In genomic region chr4:21768349-21769310, GRCh38 we compare ENCODE assay signal across 8 cellular contexts.
A peak's percentile ranks its signal among the peaks of the same experiment; 100 is the strongest.
DNase-seq lines count a peak whose midpoint lies in the region; ATAC-seq, FAIRE-seq and TF ChIP-seq lines count a peak whose summit lies in the region.

No MANE protein-coding gene starts in this region.

- peaks cover 23% of the 10 kb centered on the region for H3K27me3 Mint-ChIP-seq in neural crest cell (ENCODE audit: low read depth)

- peaks cover 5% of the 10 kb centered on the region for H3K9me3 Mint-ChIP-seq in neural crest cell

- no peak overlapping the region for H2BK12ac ChIP-seq in H1 (ENCODE audit: low read depth, low read length)

- POLR2A ChIA-PET in AG04450 (lab: Yijun Ruan, JAX), result no interaction called here
- POLR2A ChIA-PET in H1 (lab: Charles Lee; ENCODE audit: partially characterized antibody), result no interaction called here

- no peak for DNase-seq in AG04450 (ENCODE audit: low read depth, low spot score)
- DNase-seq in NT2/D1 (ENCODE audit: low read depth, low spot score), result peak; percentile 43
- no peak for DNase-seq in H1 (ENCODE audit: low read depth in 1 of 2, low spot score in 2 of 2)
- peak; percentile 28 for DNase-seq in neural crest cell (ENCODE audit: low read depth, low spot score)
- no peak for DNase-seq in stimulated activated CD4-positive, alpha-beta T cell treated with anti-CD3 and anti-CD28 coated beads, Interleukin-4, amount 100 ng/mL, for 1 hour

- H4K8ac ChIP-seq in H1 (ENCODE audit: extremely low read depth, insufficient read depth, low read length), result no peak overlapping the region

- no peak overlapping the region for H2BK15ac ChIP-seq in H1 (ENCODE audit: low read length)

- no peak overlapping the region for H2AFZ ChIP-seq in H1 (ENCODE audit: low read length)

- no peak for FAIRE-seq in H1 (lab: Jason Lieb, UNC)

- H3K36me3 Mint-ChIP-seq in neural crest cell (ENCODE audit: low read depth), result no peaks in the 10 kb centered on the region

- H3K9ac ChIP-seq in NT2/D1 (ENCODE audit: insufficient read length, low read depth) (no peak overlapping the region), H1 (replicated peaks in 1 of 4; ENCODE audit: extremely low read depth in 1 of 4, low read depth in 3 of 4, low read length in 3 of 4) (no peak overlapping the region)

- no peak for TF ChIP-seq POLR2A in H1 (IDR thresholded peaks at IDR 0.05; ENCODE audit: control extremely low read depth in 1 of 2, low read depth in 2 of 2, low read length in 2 of 2)

- no peaks in the 10 kb centered on the region for H3K4me1 ChIP-seq in NT2/D1 (ENCODE audit: insufficient read depth, insufficient read length)
- H3K4me1 ChIP-seq in H1 (replicated peaks in 1 of 4; ENCODE audit: control insufficient read depth in 3 of 4, insufficient read depth in 4 of 4, low read length in 3 of 4), result peaks cover 0 to 4% (median 0%) of the 10 kb centered on the region in 4 experiments; a peak in 2 of 7 replicates

- H3K56ac ChIP-seq in H1 (replicated peaks; ENCODE audit: insufficient read length, low read depth, low read length), result no peak overlapping the region

- H3K27ac Mint-ChIP-seq in neural crest cell (ENCODE audit: unreplicated experiment), result no peak overlapping the region

- no peak overlapping the region for H3K4me2 ChIP-seq in H1 (ENCODE audit: insufficient read depth in 1 of 2, low read depth in 2 of 2, low read length in 2 of 2)

- no peaks in the 10 kb centered on the region for H3K27me3 ChIP-seq in AG04450 (ENCODE audit: control insufficient read depth, insufficient read depth, low read length)
- no peaks in the 10 kb centered on the region for H3K27me3 ChIP-seq in NT2/D1 (ENCODE audit: insufficient read depth, insufficient read length)
- no peaks in the 10 kb centered on the region for H3K27me3 ChIP-seq in H1 (replicated peaks in 1 of 4; ENCODE audit: control insufficient read depth in 3 of 4, extremely low read depth in 1 of 4, insufficient read depth in 3 of 4, low read length in 3 of 4)

- H3K9me3 ChIP-seq in AG04450 (ENCODE audit: control insufficient read depth, insufficient read depth, low read length) (no peaks in the 10 kb centered on the region), NT2/D1 (ENCODE audit: insufficient read depth, low read length) (no peaks in the 10 kb centered on the region), H1 (ENCODE audit: insufficient read depth in 2 of 2, low read depth in 1 of 2, low read length in 1 of 2) (no peaks in the 10 kb centered on the region)

- H2BK120ac ChIP-seq in H1 (replicated peaks; ENCODE audit: low read depth, low read length), result no peak overlapping the region

- H3K36me3 ChIP-seq in NT2/D1 (ENCODE audit: insufficient read depth, insufficient read length, low read length) (no peaks in the 10 kb centered on the region), H1 (ENCODE audit: control insufficient read depth in 2 of 4, insufficient read depth in 4 of 4, low read length in 3 of 4) (no peaks in the 10 kb centered on the region)

- no peak overlapping the region for H4K5ac ChIP-seq in H1 (ENCODE audit: insufficient read length, low read depth, low read length)

- no peak overlapping the region for H3K14ac ChIP-seq in H1 (ENCODE audit: insufficient read length)

- H3K4me1 Mint-ChIP-seq in neural crest cell, result peaks cover 4% of the 10 kb centered on the region

- no peak overlapping the region for H3K27ac ChIP-seq in AG04450 (ENCODE audit: low read depth, low read length)
- H3K27ac ChIP-seq in H1 (ENCODE audit: low read depth, low read length), result no peak overlapping the region

- H3K4me3 ChIP-seq in AG04450 (ENCODE audit: low read depth, low read length) (no peak overlapping the region), NT2/D1 (ENCODE audit: insufficient read length, low read depth) (no peak overlapping the region), H1 (ENCODE audit: extremely low read depth in 1 of 4, insufficient read depth in 2 of 4, low read depth in 3 of 4, low read length in 4 of 4) (no peak overlapping the region)

- no peak overlapping the region for H2AK5ac ChIP-seq in H1 (ENCODE audit: low read depth, low read length)

- no peaks in the 10 kb centered on the region for H4K20me1 ChIP-seq in H1 (replicated peaks in 1 of 2; ENCODE audit: control insufficient read depth in 1 of 2, insufficient read depth in 2 of 2, low read length in 2 of 2)

- peak; percentile 89 to 94 for TF ChIP-seq RAD21 in H1 (IDR thresholded peaks at IDR 0.05 in 1 of 2, conservative IDR thresholded peaks at IDR 0.05 in 1 of 2; ENCODE audit: low read depth in 2 of 2, low read length in 2 of 2)

- H3K79me2 ChIP-seq in H1 (ENCODE audit: control insufficient read depth in 1 of 2, insufficient read depth in 2 of 2, low read length in 2 of 2), result no peaks in the 10 kb centered on the region

- H3K4ac ChIP-seq in H1 (replicated peaks; ENCODE audit: insufficient read length, low read depth, low read length), result no peak overlapping the region

- TF ChIP-seq EP300 in H1 (IDR thresholded peaks at IDR 0.05; ENCODE audit: borderline replicate concordance in 1 of 2, low read depth in 2 of 2, low read length in 2 of 2), result no peak

- TF ChIP-seq CTCF in AG04450 (IDR thresholded peaks at IDR 0.05; ENCODE audit: low read depth, low read length) (peak; percentile 86), GM12873 (IDR thresholded peaks at IDR 0.05; ENCODE audit: insufficient read depth, low read depth, low read length, missing control alignments) (peak; percentile 61), H1 (IDR thresholded peaks at IDR 0.05; ENCODE audit: control extremely low read depth in 1 of 3, insufficient read depth in 1 of 3, low read depth in 1 of 3, low read length in 3 of 3) (peak in 2 of 3 experiments; percentile 50 to 70; a peak in 2 of 4 replicates), neural crest cell (conservative IDR thresholded peaks at IDR 0.05) (peak; percentile 93)

- no peak overlapping the region for H3K23ac ChIP-seq in H1 (ENCODE audit: insufficient read length)

- WGBS in H1 (ENCODE audit: extremely low coverage in 1 of 2, insufficient coverage in 1 of 2, insufficient read length in 1 of 2, insufficient replicate concordance in 2 of 2, low coverage in 1 of 2, low lambda C conversion rate in 2 of 2, missing lambda C conversion rate in 1 of 2), 2 experiments, result 52% methylated on average over 6 of the region's 6 CpGs; no CpG with 5 or more reads in 1 of the 2 experiments

- no peaks in the 10 kb centered on the region for H3K23me2 ChIP-seq in H1 (ENCODE audit: low read depth, low read length)

- CTCF ChIA-PET in AG04450 (lab: Charles Lee) (interaction anchor here (0.9 to 3.8 kb wide), 15 partner anchors 11 to 1043 kb away, joined by 3 to 93 read pairs (median 4); no protein-coding TSS in a partner anchor), H1 (lab: Charles Lee; ENCODE audit: partially characterized antibody) (interaction anchor here (0.6 to 11.8 kb wide), 21 partner anchors 16 to 620 kb away, joined by 3 to 341 read pairs (median 3); no protein-coding TSS in a partner anchor)

- no peak overlapping the region for H4K91ac ChIP-seq in H1 (replicated peaks; ENCODE audit: insufficient read length, low read length)

- no peak overlapping the region for H3K18ac ChIP-seq in H1 (ENCODE audit: extremely low read depth, low read length)

- no peak overlapping the region for H2BK5ac ChIP-seq in H1 (ENCODE audit: low read depth, low read length)

- H3K79me1 ChIP-seq in H1 (ENCODE audit: low read depth, low read length), result no peaks in the 10 kb centered on the region

- H3K4me3 Mint-ChIP-seq in neural crest cell, result no peak overlapping the region

- ATAC-seq in HG03342 (IDR thresholded peaks at IDR 0.05; ENCODE audit: unreplicated experiment) (peak; percentile 58), HG03280 (IDR thresholded peaks at IDR 0.05; ENCODE audit: unreplicated experiment) (no peak)

- no peak overlapping the region for H2BK20ac ChIP-seq in H1 (ENCODE audit: low read length)

TF ChIP-seq in H1, 55 proteins besides CTCF, POLR2A, EP300 and RAD21:
- TF ChIP-seq SP1 (IDR thresholded peaks at IDR 0.05; ENCODE audit: low read depth, low read length) (no peak), CBX5 (IDR thresholded peaks at IDR 0.05; ENCODE audit: low read depth, low read length) (no peak), RNF2 (IDR thresholded peaks at IDR 0.05; ENCODE audit: borderline replicate concordance, low read depth, low read length, missing control alignments, poor library complexity, severe bottlenecking) (no peak), POLR2AphosphoS5 (IDR thresholded peaks at IDR 0.05; ENCODE audit: low read depth, low read length) (no peak), JUN (IDR thresholded peaks at IDR 0.05; ENCODE audit: low read depth, low read length) (no peak), RFX5 (IDR thresholded peaks at IDR 0.05; ENCODE audit: borderline replicate concordance, low read depth, low read length) (no peak), BRCA1 (IDR thresholded peaks at IDR 0.05; ENCODE audit: low read depth, low read length) (no peak), CREB1 (IDR thresholded peaks at IDR 0.05) (no peak), HDAC6 (IDR thresholded peaks at IDR 0.05; ENCODE audit: low read depth, low read length) (no peak), CEBPB (IDR thresholded peaks at IDR 0.05; ENCODE audit: low read depth, low read length) (no peak), MAFK (IDR thresholded peaks at IDR 0.05; ENCODE audit: low read depth, low read length) (no peak), TAF1 (IDR thresholded peaks at IDR 0.05; ENCODE audit: low read depth, low read length) (no peak), FOSL1 (IDR thresholded peaks at IDR 0.05; ENCODE audit: insufficient read depth, low read depth, low read length) (no peak), EGR1 (IDR thresholded peaks at IDR 0.05; ENCODE audit: borderline replicate concordance, low read depth, low read length) (no peak)

Comparison
In these comparisons a context has a peak if more than half of its experiments do, and no peak if none do; other contexts are left out.
1. DNase-seq: peak in NT2/D1 (single experiment) and neural crest cell (single experiment); none in AG04450 (single experiment), H1 (0 of 2) and stimulated activated CD4-positive, alpha-beta T cell treated with anti-CD3 and anti-CD28 coated beads, Interleukin-4, amount 100 ng/mL, for 1 hour (single experiment).
2. Peak in every context shown above with its lines, with median percentiles within 50 percentile points of each other: CTCF ChIP-seq.